In genomic region chr19:21835429-21835809, GRCh38 we compare ENCODE assay signal across 8 cellular contexts. TPM values are rescaled to one million over a fixed set of nuclear protein-coding genes. Genes with fewer than 3 reads are reported as not detected.
DNase-seq lines count a peak whose midpoint lies in the region; ATAC-seq and TF ChIP-seq lines count a peak whose summit lies in the region.

No MANE protein-coding gene starts in this region.

- H3K9me3 ChIP-seq in PC-9 (ENCODE audit: insufficient read depth, low read depth) (peaks cover 35% of the 10 kb centered on the region), parathyroid adenoma (ENCODE audit: control insufficient read depth, low read length) (no peaks in the 10 kb centered on the region)

- H4K20me1 ChIP-seq in PC-9 (ENCODE audit: insufficient read depth) = no peaks in the 10 kb centered on the region

- H3K4me3 ChIP-seq in GM06990 (replicated peaks; ENCODE audit: low read depth, low read length) (peak overlapping the region; percentile 86), PC-9 (peak overlapping the region; percentile 77), epithelial cell of proximal tubule (ENCODE audit: low read depth, low read length) (peak overlapping the region; percentile 73), parathyroid adenoma (ENCODE audit: low read depth, low read length) (peak overlapping the region; percentile 76)

- peaks cover 10% of the 10 kb centered on the region; the same call in 1 of the 2 replicates for H3F3A ChIP-seq in PC-9 (ENCODE audit: insufficient read depth, low read depth)

- intact Hi-C loops in PC-9 (cut with micrococcal nuclease; ENCODE audit: unreplicated experiment) = loop anchor here (5.0 kb wide), 1 partner anchor 328 kb away; the partner anchor contains the start of gene ZNF429

- CTCF ChIA-PET in PC-9 (lab: Charles Lee) = no interaction called here

- TF ChIP-seq CTCF in GM06990 (IDR thresholded peaks at IDR 0.05; ENCODE audit: insufficient read depth, low read length, poor library complexity, severe bottlenecking) (no peak), PC-9 (conservative IDR thresholded peaks at IDR 0.05) (no peak), epithelial cell of proximal tubule (conservative IDR thresholded peaks at IDR 0.05; ENCODE audit: low read depth, low read length) (no peak), parathyroid adenoma (IDR thresholded peaks at IDR 0.05) (no peak)

- ATAC-seq in GM21723 (IDR thresholded peaks at IDR 0.05; ENCODE audit: unreplicated experiment) = no peak

- BruUV-seq in PC-9 (replicated peaks; lab: Mats Ljungman, UMichigan) = TSS peak; percentile 61

- H3K4me2 ChIP-seq in PC-9 = peak overlapping the region; percentile 73
- peak overlapping the region; percentile 65 for H3K4me2 ChIP-seq in parathyroid adenoma (ENCODE audit: low read length)

- no peaks in the 10 kb centered on the region for H3K27me3 ChIP-seq in GM06990 (replicated peaks; ENCODE audit: control insufficient read depth, insufficient read depth, low read length)
- no peaks in the 10 kb centered on the region for H3K27me3 ChIP-seq in PC-9 (ENCODE audit: insufficient read depth, low read depth)
- H3K27me3 ChIP-seq in parathyroid adenoma (ENCODE audit: control insufficient read depth, insufficient read depth, low read length) = no peaks in the 10 kb centered on the region

- POLR2A ChIA-PET in PC-9 (lab: Charles Lee; ENCODE audit: unreplicated experiment) = interaction anchor here (1.0 kb wide), 1 partner anchor 17 kb away, joined by 10 read pairs; no protein-coding TSS in a partner anchor

- 0 out of 2 replicates have a peak, but pooled peaks cover 3% of the 10 kb centered on the region for H3K4me1 ChIP-seq in PC-9 (replicated peaks; ENCODE audit: insufficient read depth)
- H3K4me1 ChIP-seq in parathyroid adenoma = no peaks in the 10 kb centered on the region

- H3K27ac ChIP-seq in PC-9 (peak overlapping the region; percentile 67), parathyroid adenoma (peak overlapping the region; percentile 82)

- peak overlapping the region; percentile 95 for H2AFZ ChIP-seq in PC-9
- H2AFZ ChIP-seq in parathyroid adenoma = peak overlapping the region; percentile 64

- DNase-seq in GM06990 (ENCODE audit: extremely low read depth, insufficient read length) (no peak), PC-9 (no peak), epithelial cell of proximal tubule (ENCODE audit: low read depth) (peak; percentile 6), hippocampal formation (lab: John Stamatoyannopoulos, UW) (no peak), germinal center (ENCODE audit: low spot score) (no peak), SW480 (ENCODE audit: low spot score) (no peak)

- no peaks in the 10 kb centered on the region for H3K9me2 ChIP-seq in PC-9 (ENCODE audit: insufficient read depth)

- H3K36me3 ChIP-seq in GM06990 (ENCODE audit: control insufficient read depth, insufficient read depth, low read length) = peaks cover 3% of the 10 kb centered on the region
- H3K36me3 ChIP-seq in PC-9 (ENCODE audit: low read depth) = peaks cover 10% of the 10 kb centered on the region; the same call in 1 of the 2 replicates
- H3K36me3 ChIP-seq in parathyroid adenoma (ENCODE audit: control insufficient read depth, insufficient read depth, low read length) = no peaks in the 10 kb centered on the region

- peaks cover 17% of the 10 kb centered on the region for H3K79me2 ChIP-seq in PC-9 (ENCODE audit: low read depth)
- peaks cover 3% of the 10 kb centered on the region for H3K79me2 ChIP-seq in parathyroid adenoma

- H3K9ac ChIP-seq in parathyroid adenoma = peak overlapping the region; percentile 6

RNA-seq across cellular contexts. Expression of gene ZNF43, which starts 0.6 kb away (rescaled TPM):
- total RNA-seq in PC-9 (2021) (9.0 and 14.8 TPM in 2 replicates), epithelial cell of proximal tubule (10.9 and 11.2 TPM in 2 replicates)
